Comparison of ENCODE assay signal across 28 cellular contexts in the genomic region with DNA sequence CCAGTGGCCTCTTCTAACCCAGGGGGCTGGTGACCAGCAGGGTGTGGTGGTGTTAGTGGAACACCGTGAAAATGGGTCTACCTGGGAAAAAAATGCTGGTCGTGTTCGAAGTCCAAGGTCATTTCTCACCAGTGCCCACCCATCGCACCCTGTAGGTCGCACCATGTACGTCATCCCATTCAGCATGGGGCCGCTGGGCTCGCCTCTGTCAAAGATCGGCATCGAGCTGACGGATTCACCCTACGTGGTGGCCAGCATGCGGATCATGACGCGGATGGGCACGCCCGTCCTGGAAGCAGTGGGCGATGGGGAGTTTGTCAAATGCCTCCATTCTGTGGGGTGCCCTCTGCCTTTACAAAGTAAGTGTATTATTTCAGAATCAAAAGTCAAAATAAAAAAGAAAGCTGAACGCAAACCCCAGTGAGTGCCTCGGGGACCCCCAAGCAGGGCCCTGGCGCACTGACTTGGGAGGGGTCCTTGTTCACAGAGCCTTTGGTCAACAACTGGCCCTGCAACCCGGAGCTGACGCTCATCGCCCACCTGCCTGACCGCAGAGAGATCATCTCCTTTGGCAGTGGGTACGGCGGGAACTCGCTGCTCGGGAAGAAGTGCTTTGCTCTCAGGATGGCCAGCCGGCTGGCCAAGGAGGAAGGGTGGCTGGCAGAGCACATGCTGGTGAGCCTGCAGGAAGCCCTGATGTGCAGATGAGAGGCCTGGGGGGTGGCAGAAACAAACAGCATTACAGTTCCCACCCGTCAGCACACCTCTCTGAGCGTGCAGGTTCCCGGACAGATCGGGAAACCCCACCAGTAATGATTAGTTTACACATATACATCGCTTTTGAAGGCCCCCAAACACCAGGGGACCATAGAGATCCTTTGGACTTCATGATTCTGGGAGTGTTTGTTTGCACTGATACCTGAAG. TPM values are rescaled to one million over a fixed set of nuclear protein-coding genes. Genes with fewer than 3 reads are reported as not detected.
"Had no signal": no experiment of that assay in that cellular context is flagged by ENCODE, and none has a peak within 500 bp of the region (broad histone marks: within the 10 kb centered on the region; RNA-seq: fewer than 3 reads in every experiment).

No MANE protein-coding gene starts in this region.

- H3K36me3 ChIP-seq: esophagus muscularis mucosa, gastrocnemius medialis, heart right ventricle, pancreas, prostate gland, suprapubic skin, thyroid gland, upper lobe of right lung, vagina had no signal

- H3K9me3 ChIP-seq: esophagus muscularis mucosa, gastrocnemius medialis, heart right ventricle, pancreas, prostate gland, suprapubic skin, thyroid gland, upper lobe of right lung, vagina had no signal

- ATAC-seq: effector memory CD8-positive, alpha-beta T cell; gastrocnemius medialis; heart right ventricle; left ventricle myocardium superior; natural killer cell; pancreas; sciatic nerve; upper lobe of right lung had no signal

- DNase-seq: central memory CD4-positive, alpha-beta T cell; cortex of kidney; effector memory CD8-positive, alpha-beta T cell; gastrocnemius medialis; heart right ventricle; hypothalamus; left ventricle myocardium superior; mesendoderm; natural killer cell; occipital lobe; pancreas; retina; stimulated activated CD4-positive, alpha-beta T cell treated with anti-CD3 and anti-CD28 coated beads, Interleukin-12 subunit alpha, Interleukin-12 subunit beta, amount 100 ng/mL, for 4 hours; stimulated activated naive CD4-positive, alpha-beta T cell; thyroid gland; upper lobe of right lung had no signal

- H3K27me3 ChIP-seq: pancreas, thyroid gland, vagina had no signal

- H3K4me3 ChIP-seq: esophagus muscularis mucosa, gastrocnemius medialis, heart right ventricle, pancreas, prostate gland, suprapubic skin, thyroid gland, upper lobe of right lung, vagina had no signal

- H3K4me1 ChIP-seq: gastrocnemius medialis, prostate gland, upper lobe of right lung, vagina had no signal

- FAIRE-seq: islet of Langerhans, pancreas had no signal

- H3K27ac ChIP-seq: epithelial cell of prostate, esophagus muscularis mucosa, gastrocnemius medialis, heart right ventricle, pancreas, prostate gland, suprapubic skin, thyroid gland, upper lobe of right lung, vagina had no signal

RNA-seq across cellular contexts. Expression of a gene that starts 1.9 kb away (rescaled TPM):
- total RNA-seq: chondrocyte, fibroblast of villous mesenchyme, lung microvascular endothelial cell, myocyte, natural killer cell had no signal

RNA-seq across cellular contexts. Expression of a gene that starts 37.9 kb away (rescaled TPM):
- total RNA-seq: chondrocyte, esophagus muscularis mucosa, fibroblast of villous mesenchyme, gastrocnemius medialis, heart right ventricle, left ventricle myocardium superior, lung microvascular endothelial cell, myocyte, natural killer cell, occipital lobe, skeletal muscle tissue, suprapubic skin, upper lobe of right lung, vagina had no signal
- polyA plus RNA-seq: heart right ventricle, pancreas had no signal

RNA-seq across cellular contexts. Expression of a gene that starts 57.4 kb away (rescaled TPM):
- total RNA-seq: chondrocyte, fibroblast of villous mesenchyme, gastrocnemius medialis, lung microvascular endothelial cell, occipital lobe had no signal
